ENCODE assay signal across 18 cellular contexts in genomic region chr11:2507212-2507901, GRCh38.
"Had no signal": no experiment of that assay in that cellular context is flagged by ENCODE, and none has a peak within 500 bp of the region (broad histone marks: within the 10 kb centered on the region; RNA-seq: fewer than 3 reads in every experiment).

No MANE protein-coding gene starts in this region.

- H3K27me3 ChIP-seq: body of pancreas, neutrophil had no signal

- ATAC-seq: activated CD4-positive, alpha-beta T cell treated with anti-CD3 and anti-CD28 coated beads for 36 hours; activated CD8-positive, alpha-beta T cell treated with anti-CD3 and anti-CD28 coated beads for 36 hours; body of pancreas; left ventricle myocardium superior; mucosa of descending colon had no signal

- H3K4me1 ChIP-seq: body of pancreas had no signal

- H3K36me3 ChIP-seq: neutrophil had no signal

- H3K27ac ChIP-seq: body of pancreas, neutrophil, VCaP had no signal

- H3K9me3 ChIP-seq: body of pancreas, mucosa of descending colon, neutrophil had no signal

- H3K4me3 ChIP-seq: body of pancreas, mucosa of descending colon had no signal

- DNase-seq: activated CD4-positive, alpha-beta T cell treated with anti-CD3 and anti-CD28 coated beads for 36 hours; activated CD8-positive, alpha-beta T cell treated with anti-CD3 and anti-CD28 coated beads for 36 hours; activated gamma-delta T cell treated with Interleukin-2 at 50 U/mL for 16 hours; activated T-cell treated with anti-CD3 and anti-CD28 coated beads, Interleukin-2, amount 50 U/mL, for 48 hours; central memory CD4-positive, alpha-beta T cell; effector CD4-positive, alpha-beta T cell; kidney glomerular epithelial cell; left ventricle myocardium superior; naive B cell; stimulated activated CD4-positive, alpha-beta T cell treated with anti-CD3 and anti-CD28 coated beads, Interleukin-12 subunit alpha, Interleukin-12 subunit beta, amount 100 ng/mL, for 4 hours; stimulated activated CD4-positive, alpha-beta T cell treated with anti-CD3 and anti-CD28 coated beads, Interleukin-1b, Interleukin-23, amount 100 ng/mL, for 48 hours; stimulated activated CD8-positive, alpha-beta memory T cell treated with anti-CD3 and anti-CD28 coated beads, Interleukin-4, amount 100 ng/mL, for 48 hours; stimulated activated naive CD4-positive, alpha-beta T cell; SW 1271 had no signal
